ENCODE assay signal across 11 cellular contexts in the genomic region with DNA sequence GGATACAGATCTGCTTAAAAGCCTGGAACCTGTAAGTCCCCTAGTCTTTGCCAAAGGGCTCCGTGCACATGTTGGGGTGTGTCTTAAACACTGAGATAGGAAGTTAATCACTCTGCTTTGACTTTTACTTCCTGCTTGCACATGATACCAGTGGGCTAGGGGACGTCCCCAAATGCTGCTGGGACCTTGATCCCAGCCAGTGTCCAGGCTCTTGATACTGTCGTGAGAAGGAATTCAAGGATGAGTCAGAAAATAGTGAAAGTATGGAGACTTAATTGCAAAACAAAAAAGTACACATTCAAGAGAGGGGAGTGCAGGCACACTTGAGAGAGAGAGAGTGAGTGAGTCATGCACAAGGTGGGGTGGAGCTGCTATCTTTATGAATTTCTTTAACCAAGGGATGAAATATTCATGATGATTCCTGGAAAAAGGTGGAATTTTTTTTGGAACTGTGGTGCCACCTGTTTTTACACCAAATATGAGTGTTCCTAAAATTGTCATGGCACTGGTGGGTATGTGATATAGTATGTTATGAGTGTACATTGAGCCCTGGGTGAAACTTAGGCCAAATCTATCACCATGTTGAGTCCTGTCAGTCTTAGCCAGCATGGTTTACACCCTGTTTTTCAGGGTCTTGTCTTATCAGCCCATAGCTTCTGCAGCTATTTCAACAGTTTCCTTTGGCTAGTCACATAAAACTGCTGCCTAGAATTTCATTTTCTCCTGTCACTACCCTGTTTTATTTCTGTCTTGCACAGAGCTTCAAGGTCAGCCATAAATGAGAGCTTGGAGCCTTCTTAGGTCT.
DNase-seq lines count a peak whose midpoint lies in the region; ATAC-seq and TF ChIP-seq lines count a peak whose summit lies in the region.
"Had no signal": no experiment of that assay in that cellular context is flagged by ENCODE, and none has a peak within 500 bp of the region (broad histone marks: within the 10 kb centered on the region; RNA-seq: fewer than 3 reads in every experiment).

No MANE protein-coding gene starts in this region.

- H3K4me3 ChIP-seq in BJ (ENCODE audit: low read depth, low read length) (no peak overlapping the region), astrocyte of the cerebellum (ENCODE audit: low read depth, low read length) (no peak overlapping the region), lower lobe of right lung (no peak overlapping the region), BE2C (ENCODE audit: low read depth, low read length) (no peak overlapping the region)
- H3K4me3 ChIP-seq: ascending aorta had no signal

- H3K27ac ChIP-seq in lower lobe of right lung = no peak overlapping the region
- H3K27ac ChIP-seq: ascending aorta, KMS-11 had no signal

- TF ChIP-seq CTCF in BJ (IDR thresholded peaks at IDR 0.05; ENCODE audit: insufficient read depth, low read depth, low read length) (no peak), astrocyte of the cerebellum (IDR thresholded peaks at IDR 0.05; ENCODE audit: low read depth, low read length, missing control alignments) (no peak), lower lobe of right lung (IDR thresholded peaks at IDR 0.05) (no peak), BE2C (IDR thresholded peaks at IDR 0.05; ENCODE audit: low read depth, low read length) (no peak)

- ATAC-seq in lower lobe of right lung (peak; percentile 78 to 86), HG03280 (IDR thresholded peaks at IDR 0.05; ENCODE audit: unreplicated experiment) (no peak)

- H3K36me3 ChIP-seq in BJ (ENCODE audit: control insufficient read depth, insufficient read depth, low read length) (no peaks in the 10 kb centered on the region), lower lobe of right lung (no peaks in the 10 kb centered on the region), BE2C (no peaks in the 10 kb centered on the region)

- no peaks in the 10 kb centered on the region for H3K27me3 ChIP-seq in BJ (ENCODE audit: control insufficient read depth, insufficient read depth, low read length)
- no peaks in the 10 kb centered on the region for H3K27me3 ChIP-seq in lower lobe of right lung (ENCODE audit: low read depth)
- H3K27me3 ChIP-seq in BE2C = no peaks in the 10 kb centered on the region
- H3K27me3 ChIP-seq: ascending aorta had no signal

- in situ Hi-C loops in astrocyte of the cerebellum (cut with HindIII; ENCODE audit: low sequenced_read_pairs) = no loop called here

- CTCF ChIA-PET in BJ (lab: Yijun Ruan, JAX) = interaction anchor here (0.9 to 1.8 kb wide), 5 partner anchors 9 to 66 kb away, joined by 3 to 6 read pairs (median 4); no protein-coding TSS in a partner anchor

- POLR2A ChIA-PET in BJ (lab: Charles Lee) = no interaction called here

- H3K4me1 ChIP-seq in lower lobe of right lung (no peaks in the 10 kb centered on the region), BE2C (no peaks in the 10 kb centered on the region)
- H3K4me1 ChIP-seq: ascending aorta had no signal

- DNase-seq in BJ (ENCODE audit: low read depth) (peak; percentile 77), Kasumi-1 (lab: John Stamatoyannopoulos, UW) (peak; percentile 30 to 40), astrocyte of the cerebellum (ENCODE audit: low read depth) (peak; percentile 11), lower lobe of right lung (no peak), BE2C (no peak), cerebellar nuclear complex (lab: John Stamatoyannopoulos, UW) (no peak), globus pallidus (ENCODE audit: low spot score) (no peak)
- DNase-seq: T-helper 9 cell had no signal

- intact Hi-C loops in lower lobe of right lung (cut with DNase I) = no loop called here

- H3K9me3 ChIP-seq in lower lobe of right lung (no peaks in the 10 kb centered on the region), BE2C (no peaks in the 10 kb centered on the region)
- H3K9me3 ChIP-seq: ascending aorta had no signal

Comparison
In these comparisons a context has a peak if more than half of its experiments do, and no peak if none do; other contexts are left out.
1. DNase-seq: peak in BJ (single experiment), Kasumi-1 (2 of 2) and astrocyte of the cerebellum (single experiment); none in lower lobe of right lung (single experiment), BE2C (single experiment), cerebellar nuclear complex (0 of 2) and globus pallidus (single experiment).